ENCODE assay signal across 8 cellular contexts in genomic region chr12:46531804-46532203, GRCh38.
"Had no signal": no experiment of that assay in that cellular context is flagged by ENCODE, and none has a peak within 500 bp of the region (broad histone marks: within the 10 kb centered on the region; RNA-seq: fewer than 3 reads in every experiment).

No MANE protein-coding gene starts in this region.

- DNase-seq: GDM1, GF-D8 had no signal

- FAIRE-seq: G401.6, GM12878, GM12891, GM12892, GM18507, GM19239 had no signal

- H3K4me3 ChIP-seq: GM12878 had no signal

- ATAC-seq: GM12878 had no signal
